11 cellular contexts compared by ENCODE assay signal in genomic region chr5:108433600-108433999, GRCh38.
"Had no signal": no experiment of that assay in that cellular context is flagged by ENCODE, and none has a peak within 500 bp of the region (broad histone marks: within the 10 kb centered on the region; RNA-seq: fewer than 3 reads in every experiment).

No MANE protein-coding gene starts in this region.

- FAIRE-seq: H1, H54 had no signal

- H3K4me1 ChIP-seq: HAP-1 had no signal

- H3K4me3 ChIP-seq: GM23248, GM23338, HAP-1 had no signal

- H3K4me2 ChIP-seq: GM23338 had no signal

- DNase-seq: GOT3, H7, H9, HCEC 1CT, HFFc6 had no signal

- H3K4me3 Mint-ChIP-seq: GM23338, H9, HFFc6 had no signal

- H3K9me3 ChIP-seq: HAP-1 had no signal

- H3K9me3 Mint-ChIP-seq: H9, HFFc6 had no signal

- H3K27ac Mint-ChIP-seq: GM23338, H9 had no signal

- H3K36me3 ChIP-seq: HAP-1 had no signal

- ATAC-seq: GM23338, HCT116 had no signal

- H3K27ac ChIP-seq: GM23248 had no signal
